Comparison of ENCODE assay signal across 9 cellular contexts in genomic region chr16:30207063-30207704, GRCh38. TPM values are rescaled to one million over a fixed set of nuclear protein-coding genes. Genes with fewer than 3 reads are reported as not detected.
DNase-seq lines count a peak whose midpoint lies in the region; ATAC-seq, FAIRE-seq and TF ChIP-seq lines count a peak whose summit lies in the region.
"Not testable (repeated sequence)": the region's sequence is repeated elsewhere in the genome, so short reads cannot be mapped to it uniquely, and the experiment has no call there.
"Had no signal": no experiment of that assay in that cellular context is flagged by ENCODE, and none has a peak within 500 bp of the region (broad histone marks: within the 10 kb centered on the region; RNA-seq: fewer than 3 reads in every experiment).

No MANE protein-coding gene starts in this region.

- peak; percentile 75 for ATAC-seq in HCT116
- ATAC-seq in WTC11, result peak; percentile 84
- ATAC-seq in memory B cell (ENCODE audit: low read depth), result peak; percentile 45

- not testable (repeated sequence) for H3K4me2 ChIP-seq in HCT116 (ENCODE audit: low read length)

- not testable (repeated sequence) for H3K9me3 ChIP-seq in HCT116 (ENCODE audit: control insufficient read depth in 1 of 2, insufficient read depth in 1 of 2, low read depth in 1 of 2, low read length in 2 of 2); left ventricle myocardium inferior (replicated peaks); uterus

- not testable (repeated sequence) for TF ChIP-seq POLR2A in HCT116 (IDR thresholded peaks at IDR 0.05; ENCODE audit: borderline replicate concordance, extremely low read depth, insufficient read depth, insufficient read length); uterus (IDR thresholded peaks at IDR 0.05)

- H3K27me3 ChIP-seq in HCT116 (ENCODE audit: insufficient read depth, low read length); bronchial epithelial cell (ENCODE audit: control insufficient read depth, insufficient read depth, low read length); left ventricle myocardium inferior (ENCODE audit: low read depth); uterus: not testable (repeated sequence)

- DNase-seq in HCT116 (ENCODE audit: low read depth, low spot score); WTC11 (ENCODE audit: low spot score); bronchial epithelial cell (ENCODE audit: low read depth); memory B cell (ENCODE audit: low spot score in 2 of 2): not testable (repeated sequence)
- peak; percentile 17 to 27 for DNase-seq in activated T-cell treated with anti-CD3 and anti-CD28 coated beads, Interleukin-2, amount 50 U/mL, for 48 hours
- DNase-seq in left ventricle myocardium inferior (peak; percentile 15), uterus (peak; percentile 13 to 15)
- DNase-seq in stimulated activated CD8-positive, alpha-beta memory T cell treated with anti-CD3 and anti-CD28 coated beads, Interleukin-4, amount 100 ng/mL, for 48 hours, result peak; percentile 22

- H2AFZ ChIP-seq in HCT116 (ENCODE audit: low read depth, low read length, poor library complexity, severe bottlenecking), result not testable (repeated sequence)

- RAD21 ChIA-PET in HCT116 (lab: Charles Lee; ENCODE audit: low non-redundant PET in 1 of 2, low total read pairs in 2 of 2, uncharacterized antibody in 2 of 2, unreplicated experiment in 2 of 2), result not testable (repeated sequence)

- TF ChIP-seq CTCF in HCT116 (IDR thresholded peaks at IDR 0.05 in 2 of 3, conservative IDR thresholded peaks at IDR 0.05 in 1 of 3; ENCODE audit: borderline replicate concordance in 1 of 3, insufficient read depth in 1 of 3, low read depth in 2 of 3, low read length in 2 of 3); WTC11 (IDR thresholded peaks at IDR 0.05); bronchial epithelial cell (IDR thresholded peaks at IDR 0.05; ENCODE audit: insufficient read depth, low read length, severe bottlenecking); left ventricle myocardium inferior (IDR thresholded peaks at IDR 0.05; ENCODE audit: borderline replicate concordance); uterus (IDR thresholded peaks at IDR 0.05): not testable (repeated sequence)

- H3K4me3 ChIP-seq in HCT116 (replicated peaks in 1 of 2; ENCODE audit: low read depth in 1 of 2, low read length in 2 of 2); bronchial epithelial cell (ENCODE audit: low read depth, low read length); left ventricle myocardium inferior; uterus: not testable (repeated sequence)

- H3K27ac Mint-ChIP-seq in WTC11, memory B cell: not testable (repeated sequence)

- intact Hi-C loops in HCT116 (cut with micrococcal nuclease); left ventricle myocardium inferior (cut with micrococcal nuclease); uterus (cut with DNase I; ENCODE audit: low total_unique reads): not testable (repeated sequence)

- TF ChIP-seq RAD21 in HCT116 (IDR thresholded peaks at IDR 0.05; ENCODE audit: low read depth), result not testable (repeated sequence)

- H3K9ac ChIP-seq in HCT116 (ENCODE audit: low read length), result not testable (repeated sequence)

- H3K4me3 Mint-ChIP-seq in WTC11, result not testable (repeated sequence)
- peak overlapping the region; percentile 44 for H3K4me3 Mint-ChIP-seq in memory B cell

- not testable (repeated sequence) for H3K27me3 Mint-ChIP-seq in WTC11 (ENCODE audit: low read depth); memory B cell

- H3K27ac ChIP-seq in HCT116 (ENCODE audit: low read depth, low read length); left ventricle myocardium inferior (replicated peaks); uterus: not testable (repeated sequence)

- H3K4me1 Mint-ChIP-seq in WTC11, memory B cell: not testable (repeated sequence)

- not testable (repeated sequence) for H3K9me2 ChIP-seq in HCT116 (ENCODE audit: insufficient read depth)

- not testable (repeated sequence) for H3K36me3 Mint-ChIP-seq in WTC11, memory B cell

- FAIRE-seq in bronchial epithelial cell (lab: Jason Lieb, UNC), result peak; percentile 62

- H3K36me3 ChIP-seq in HCT116 (ENCODE audit: control insufficient read depth in 1 of 2, insufficient read depth in 2 of 2, low read length in 2 of 2); bronchial epithelial cell (ENCODE audit: control insufficient read depth, insufficient read depth, low read length); left ventricle myocardium inferior; uterus: not testable (repeated sequence)

- CTCF ChIA-PET in HCT116 (lab: Charles Lee); WTC11 (lab: Charles Lee): not testable (repeated sequence)

- POLR2A ChIA-PET in HCT116 (lab: Charles Lee); WTC11 (lab: Charles Lee): not testable (repeated sequence)

- not testable (repeated sequence) for H4K20me1 ChIP-seq in HCT116 (ENCODE audit: insufficient read depth)

- not testable (repeated sequence) for H3K4me1 ChIP-seq in HCT116 (ENCODE audit: control insufficient read depth in 1 of 2, insufficient read depth in 2 of 2, low read length in 2 of 2); left ventricle myocardium inferior; uterus

- H3K79me2 ChIP-seq in HCT116 (ENCODE audit: insufficient read depth, low read length), result not testable (repeated sequence)

- not testable (repeated sequence) for H3K9me3 Mint-ChIP-seq in WTC11, memory B cell

- not testable (repeated sequence) for BruUV-seq in HCT116 (replicated peaks; lab: Mats Ljungman, UMichigan)

RNA-seq across cellular contexts. Expression of gene SULT1A3, which starts 8.1 kb away (rescaled TPM):
- total RNA-seq in HCT116 (2021; ENCODE audit: unreplicated experiment), result 23.5 TPM
- 16.6 and 17.6 TPM in 2 replicates for polyA plus RNA-seq in HCT116 (2012)
- 7.1 to 11.3 TPM (median 8.3 TPM) in 3 replicates for total RNA-seq in WTC11 (2021)
- total RNA-seq in bronchial epithelial cell, result 0.26 and 3.3 TPM in 2 replicates
- 9.9 TPM for total RNA-seq in left ventricle myocardium inferior
- 10 to 100 TPM in 2 of 4 donors, 1 to 10 TPM in 2; 1.8 to 26.5 (median 9.5) TPM for total RNA-seq in uterus

RNA-seq across cellular contexts. Expression of gene SLX1A, which starts 13.5 kb away (rescaled TPM):
- total RNA-seq in HCT116 (2021; ENCODE audit: unreplicated experiment) (48.3 TPM), WTC11 (2021) (37.2 to 77.0 TPM (median 53.2 TPM) in 3 replicates), bronchial epithelial cell (24.5 and 24.6 TPM in 2 replicates), left ventricle myocardium inferior (7.5 TPM), uterus (100 to 1,000 TPM in 1 of 4 donors, 10 to 100 TPM in 3; 10.6 to 142 (median 41.0) TPM)
- polyA plus RNA-seq in HCT116 (2012), result 63.9 and 72.2 TPM in 2 replicates

RNA-seq across cellular contexts. Expression of gene BOLA2B, which starts 13.7 kb away (rescaled TPM):
- 180 TPM for total RNA-seq in HCT116 (2021; ENCODE audit: unreplicated experiment)
- 255 and 280 TPM in 2 replicates for polyA plus RNA-seq in HCT116 (2012)
- 191 to 206 TPM (median 192 TPM) in 3 replicates for total RNA-seq in WTC11 (2021)
- total RNA-seq in bronchial epithelial cell, result 45.7 and 235 TPM in 2 replicates
- total RNA-seq in left ventricle myocardium inferior, result 54.6 TPM
- 10 to 100 TPM in 2 of 4 donors, 1 to 10 TPM in 1, not detected in 1; 4.7 to 34.1 (median 27.5) TPM for total RNA-seq in uterus

RNA-seq across cellular contexts. Expression of gene CORO1A, which starts 23.8 kb away (rescaled TPM):
- total RNA-seq in HCT116 (2021; ENCODE audit: unreplicated experiment) (7.0 TPM), WTC11 (2021) (6.2 to 10.0 TPM (median 6.5 TPM) in 3 replicates), bronchial epithelial cell (0.79 and 1.5 TPM in 2 replicates), left ventricle myocardium inferior (7.7 TPM), uterus (10 to 100 TPM; 12.7 to 30.5 (median 18.2) TPM)
- polyA plus RNA-seq in HCT116 (2012), result 2.7 and 3.7 TPM in 2 replicates

RNA-seq across cellular contexts. Expression of gene NPIPB13, which starts 41.1 kb away (rescaled TPM):
- total RNA-seq in HCT116 (2021; ENCODE audit: unreplicated experiment) (9.1 TPM), WTC11 (2021) (5.4 to 9.6 TPM (median 8.4 TPM) in 3 replicates), bronchial epithelial cell (0.64 and 1.1 TPM in 2 replicates), left ventricle myocardium inferior (2.0 TPM), uterus (10 to 100 TPM in 3 of 4 donors, 1 to 10 TPM in 1; 1.9 to 38.5 (median 13.5) TPM)
- polyA plus RNA-seq in HCT116 (2012), result 2.7 and 3.7 TPM in 2 replicates
- total RNA-seq: G401 had no signal
